9 cellular contexts compared by ENCODE assay signal in genomic region chr12:111298583-111299436, GRCh38.
DNase-seq lines count a peak whose midpoint lies in the region; ATAC-seq and TF ChIP-seq lines count a peak whose summit lies in the region.
"Had no signal": no experiment of that assay in that cellular context is flagged by ENCODE, and none has a peak within 500 bp of the region (broad histone marks: within the 10 kb centered on the region; RNA-seq: fewer than 3 reads in every experiment).

No MANE protein-coding gene starts in this region.

- no peaks in the 10 kb centered on the region for H3K79me2 ChIP-seq in MM.1S (ENCODE audit: low read length)

- H3K9ac ChIP-seq in MM.1S (ENCODE audit: low read length), result no peak overlapping the region

- ATAC-seq in WTC11 (peak; percentile 91), right lobe of liver (peak; percentile 55 to 78 (median 68)), HG03135 (IDR thresholded peaks at IDR 0.05; ENCODE audit: unreplicated experiment) (no peak)

- no peak overlapping the region for H3K4me2 ChIP-seq in MM.1S (ENCODE audit: low read depth, low read length)

- no peaks in the 10 kb centered on the region for H3K27me3 Mint-ChIP-seq in WTC11 (ENCODE audit: low read depth)

- H3K4me1 ChIP-seq in MM.1S (ENCODE audit: low read length), result no peaks in the 10 kb centered on the region
- H3K4me1 ChIP-seq in right lobe of liver, result no peaks in the 10 kb centered on the region

- DNase-seq in DMS 273 (lab: John Stamatoyannopoulos, UW; ENCODE audit: unreplicated experiment) (peak; percentile 82), DMS 273 treated with DMSO at 0.1 percent for 48 hours (lab: John Stamatoyannopoulos, UW) (no peak), MM.1S (peak; percentile 15), WTC11 (ENCODE audit: low spot score) (peak; percentile 85), cerebellar cortex (ENCODE audit: low spot score) (peak; percentile 55), right lobe of liver (peak in 1 of 3 donors; percentile 49)
- DNase-seq in stimulated activated CD8-positive, alpha-beta memory T cell treated with anti-CD3 and anti-CD28 coated beads, Interleukin-12 subunit alpha, Interleukin-12 subunit beta, amount 100 ng/mL, for 4 hours (ENCODE audit: low read depth), result peak; percentile 4

- no peaks in the 10 kb centered on the region for H3K27me3 ChIP-seq in MM.1S (replicated peaks; ENCODE audit: insufficient read depth, low read length)
- no peaks in the 10 kb centered on the region for H3K27me3 ChIP-seq in right lobe of liver

- no peak overlapping the region for H3K4me3 ChIP-seq in MM.1S (ENCODE audit: low read length)
- H3K4me3 ChIP-seq in right lobe of liver, result no peak overlapping the region

- H4K20me1 ChIP-seq in MM.1S (ENCODE audit: insufficient read depth, low read length), result no peaks in the 10 kb centered on the region

- H3F3A ChIP-seq in MM.1S (ENCODE audit: insufficient read depth, low read length), result no peaks in the 10 kb centered on the region

- H3K9me3 ChIP-seq in MM.1S (replicated peaks; ENCODE audit: insufficient read depth, low read length), result no peaks in the 10 kb centered on the region
- H3K9me3 ChIP-seq in right lobe of liver, result no peaks in the 10 kb centered on the region

- H3K9me3 Mint-ChIP-seq in WTC11, result no peaks in the 10 kb centered on the region

- H3K9me2 ChIP-seq in MM.1S (replicated peaks; ENCODE audit: insufficient read depth, low read length), result no peaks in the 10 kb centered on the region

- H3K27ac Mint-ChIP-seq in WTC11, result no peak overlapping the region
- H3K27ac Mint-ChIP-seq: dendritic cell treated with granulocyte-macrophage colony-stimulating factor and Interleukin-4, amounts not matched to agents 40 ng/mL and 50 ng/mL, for 4 days had no signal

- H3K4me3 Mint-ChIP-seq in WTC11, result no peak overlapping the region
- H3K4me3 Mint-ChIP-seq: dendritic cell treated with granulocyte-macrophage colony-stimulating factor and Interleukin-4, amounts not matched to agents 40 ng/mL and 50 ng/mL, for 4 days had no signal

- TF ChIP-seq POLR2A in right lobe of liver (IDR thresholded peaks at IDR 0.05), result no peak

- CTCF ChIA-PET in WTC11 (lab: Charles Lee), result interaction anchor here (0.5 to 5.6 kb wide), 85 partner anchors 8 to 830 kb away, joined by 3 to 188 read pairs (median 4); partner anchors contain the start of genes FAM216A and PHETA1

- H3K27ac ChIP-seq in MM.1S (ENCODE audit: low read length) (no peak overlapping the region), right lobe of liver (no peak overlapping the region)

- peaks cover 4% of the 10 kb centered on the region; the same call in 1 of the 2 replicates for H3K36me3 Mint-ChIP-seq in WTC11

- H3K36me3 ChIP-seq in MM.1S (replicated peaks; ENCODE audit: insufficient read depth, low read length) (no peaks in the 10 kb centered on the region), right lobe of liver (no peaks in the 10 kb centered on the region)

- 24% methylated on average over 5 of the region's 14 CpGs for WGBS in right lobe of liver (ENCODE audit: insufficient coverage, low coverage, low lambda C conversion rate, missing lambda C conversion rate)

- intact Hi-C loops in right lobe of liver (cut with DNase I), result no loop called here

- POLR2A ChIA-PET in WTC11 (lab: Charles Lee), result no interaction called here

- peaks cover 9% of the 10 kb centered on the region; the same call in 1 of the 2 replicates for H3K4me1 Mint-ChIP-seq in WTC11

- TF ChIP-seq CTCF in MM.1S (IDR thresholded peaks at IDR 0.05; ENCODE audit: low read length), result peak; percentile 55
- TF ChIP-seq CTCF in WTC11 (IDR thresholded peaks at IDR 0.05), result peak; percentile 80
- peak; percentile 49 to 75 (median 68) for TF ChIP-seq CTCF in right lobe of liver (IDR thresholded peaks at IDR 0.05)

- no peak overlapping the region for H2AFZ ChIP-seq in MM.1S (ENCODE audit: low read length)

TF ChIP-seq in WTC11, 78 proteins besides CTCF, POLR2A, EP300 and RAD21:
- TF ChIP-seq ZNF423 (CRISPR knock-in tag; IDR thresholded peaks at IDR 0.05), result peak; percentile 45; the same call in 1 of the 2 replicates
- no peak for TF ChIP-seq SMAD3 (CRISPR knock-in tag; IDR thresholded peaks at IDR 0.05; ENCODE audit: borderline replicate concordance)
TF ChIP-seq in WTC11: peak in this region for 1.
